Comparison of ENCODE assay signal across 35 cellular contexts in the genomic region with DNA sequence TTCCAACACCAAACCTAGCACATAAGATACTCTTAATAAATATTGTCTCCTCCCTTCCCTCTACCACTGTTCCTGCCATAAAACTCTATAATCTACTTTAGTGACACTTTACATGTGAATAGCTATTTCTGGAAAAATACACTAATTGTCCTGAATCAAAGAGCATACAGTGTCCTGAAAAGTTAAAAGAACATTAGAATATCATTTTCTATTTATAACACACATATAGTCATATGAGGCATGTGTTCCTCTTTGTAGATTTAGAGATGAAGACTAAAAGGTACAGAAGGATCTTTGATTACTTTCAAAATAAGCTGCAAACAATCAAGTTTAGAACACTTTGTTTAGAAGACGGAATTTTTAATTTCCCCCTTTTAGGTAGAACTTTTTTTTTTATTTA. TPM values are rescaled to one million over a fixed set of nuclear protein-coding genes. Genes with fewer than 3 reads are reported as not detected.
DNase-seq lines count a peak whose midpoint lies in the region; ATAC-seq and TF ChIP-seq lines count a peak whose summit lies in the region.
"Had no signal": no experiment of that assay in that cellular context is flagged by ENCODE, and none has a peak within 500 bp of the region (broad histone marks: within the 10 kb centered on the region; RNA-seq: fewer than 3 reads in every experiment).

No MANE protein-coding gene starts in this region.

- intact Hi-C loops in CD8-positive, alpha-beta T cell (cut with DNase I, micrococcal nuclease): no loop called here
- intact Hi-C loops in upper lobe of right lung (cut with DNase I): no loop called here

- DNase-seq in activated T-cell treated with anti-CD3 and anti-CD28 coated beads, Interleukin-2, amount 50 U/mL, for 72 hours: no peak
- no peak for DNase-seq in activated T-cell treated with anti-CD3 and anti-CD28 coated beads, Interleukin-2, amount 50 U/mL, for 4 hours
- no peak for DNase-seq in CD8-positive, alpha-beta T cell
- DNase-seq in activated naive CD8-positive, alpha-beta T cell treated with anti-CD3 and anti-CD28 coated beads for 36 hours: no peak
- DNase-seq in mesenteric fat pad (ENCODE audit: low spot score): no peak
- DNase-seq in NCI-H774 (lab: John Stamatoyannopoulos, UW): no peak
- DNase-seq in upper lobe of right lung: no peak
- DNase-seq: activated CD4-positive, alpha-beta T cell treated with anti-CD3 and anti-CD28 coated beads for 4 hours; activated naive CD4-positive, alpha-beta T cell treated with anti-CD3 and anti-CD28 coated beads, Interleukin-2, amount 50 U/mL, for 16 hours; AML-193; effector memory CD4-positive, alpha-beta T cell; EL; erythroblast; glutamatergic neuron; IMR-90; midbrain; MV-4-11; naive B cell; NCI-H146; NCI-H2107; NCI-H345; SHP77 treated with DMSO at 0.1 percent for 48 hours; stimulated activated naive CD4-positive, alpha-beta T cell treated with Interleukin-2 at 50 U/mL for 16 hours; T-helper 9 cell; uterus had no signal

- no peak overlapping the region for H3K27ac ChIP-seq in CD8-positive, alpha-beta T cell (ENCODE audit: low read depth, low read length)
- H3K27ac ChIP-seq in neutrophil (peak overlapping the region; percentile 94), upper lobe of right lung (no peak overlapping the region)
- H3K27ac ChIP-seq: coronary artery, thoracic aorta, uterus had no signal

- peaks cover 35% of the 10 kb centered on the region for H3K4me1 ChIP-seq in CD8-positive, alpha-beta T cell (ENCODE audit: insufficient read depth, low read length)
- H3K4me1 ChIP-seq in neutrophil (ENCODE audit: control insufficient read depth in 1 of 2, insufficient read depth in 1 of 2, low read depth in 1 of 2, low read length in 1 of 2): peaks cover 58 to 63% of the 10 kb centered on the region in 2 experiments
- H3K4me1 ChIP-seq in upper lobe of right lung: peaks cover 48% of the 10 kb centered on the region
- H3K4me1 ChIP-seq: uterus had no signal

- H3K36me3 ChIP-seq in CD8-positive, alpha-beta T cell (ENCODE audit: insufficient read depth, low read length): peaks cover 31% of the 10 kb centered on the region
- H3K36me3 ChIP-seq in neutrophil (peaks cover 51% of the 10 kb centered on the region), upper lobe of right lung (peaks cover 53% of the 10 kb centered on the region)
- H3K36me3 ChIP-seq: uterus had no signal

- no peak for TF ChIP-seq CTCF in CD8-positive, alpha-beta T cell (IDR thresholded peaks at IDR 0.05)
- TF ChIP-seq CTCF in neutrophil (IDR thresholded peaks at IDR 0.05): no peak
- no peak for TF ChIP-seq CTCF in upper lobe of right lung (IDR thresholded peaks at IDR 0.05)

- H3K4me1 Mint-ChIP-seq in activated T-cell treated with anti-CD3 and anti-CD28 coated beads, Interleukin-2, amount 50 U/mL, for 72 hours (ENCODE audit: low read depth): peaks cover 51% of the 10 kb centered on the region
- peaks cover 49% of the 10 kb centered on the region for H3K4me1 Mint-ChIP-seq in activated T-cell treated with anti-CD3 and anti-CD28 coated beads, Interleukin-2, amount 50 U/mL, for 4 hours (ENCODE audit: low read depth)
- peaks cover 48% of the 10 kb centered on the region for H3K4me1 Mint-ChIP-seq in CD8-positive, alpha-beta T cell (ENCODE audit: low read depth)
- peaks cover 52% of the 10 kb centered on the region for H3K4me1 Mint-ChIP-seq in activated naive CD8-positive, alpha-beta T cell treated with anti-CD3 and anti-CD28 coated beads for 36 hours

- H3K36me3 Mint-ChIP-seq in activated T-cell treated with anti-CD3 and anti-CD28 coated beads, Interleukin-2, amount 50 U/mL, for 72 hours (ENCODE audit: insufficient read depth in 2 of 2): peaks cover 3 to 18% of the 10 kb centered on the region in 2 donors
- peaks cover 14% of the 10 kb centered on the region for H3K36me3 Mint-ChIP-seq in activated T-cell treated with anti-CD3 and anti-CD28 coated beads, Interleukin-2, amount 50 U/mL, for 4 hours (ENCODE audit: insufficient read depth)
- H3K36me3 Mint-ChIP-seq in CD8-positive, alpha-beta T cell: peaks cover 53% of the 10 kb centered on the region
- peaks cover 20% of the 10 kb centered on the region for H3K36me3 Mint-ChIP-seq in activated naive CD8-positive, alpha-beta T cell treated with anti-CD3 and anti-CD28 coated beads for 36 hours

- no peak overlapping the region for H3K4me3 Mint-ChIP-seq in activated T-cell treated with anti-CD3 and anti-CD28 coated beads, Interleukin-2, amount 50 U/mL, for 72 hours
- no peak overlapping the region for H3K4me3 Mint-ChIP-seq in activated T-cell treated with anti-CD3 and anti-CD28 coated beads, Interleukin-2, amount 50 U/mL, for 4 hours
- no peak overlapping the region for H3K4me3 Mint-ChIP-seq in CD8-positive, alpha-beta T cell
- no peak overlapping the region for H3K4me3 Mint-ChIP-seq in activated naive CD8-positive, alpha-beta T cell treated with anti-CD3 and anti-CD28 coated beads for 36 hours
- H3K4me3 Mint-ChIP-seq: naive B cell had no signal

- H3K27me3 Mint-ChIP-seq in activated T-cell treated with anti-CD3 and anti-CD28 coated beads, Interleukin-2, amount 50 U/mL, for 72 hours (ENCODE audit: low read depth): no peaks in the 10 kb centered on the region
- H3K27me3 Mint-ChIP-seq in activated T-cell treated with anti-CD3 and anti-CD28 coated beads, Interleukin-2, amount 50 U/mL, for 4 hours (ENCODE audit: low read depth): no peaks in the 10 kb centered on the region
- H3K27me3 Mint-ChIP-seq in CD8-positive, alpha-beta T cell (ENCODE audit: low read depth): no peaks in the 10 kb centered on the region
- no peaks in the 10 kb centered on the region for H3K27me3 Mint-ChIP-seq in activated naive CD8-positive, alpha-beta T cell treated with anti-CD3 and anti-CD28 coated beads for 36 hours
- H3K27me3 Mint-ChIP-seq: naive B cell had no signal

- POLR2A ChIA-PET in CD8-positive, alpha-beta T cell (lab: Charles Lee): no interaction called here

- no peak for ATAC-seq in activated T-cell treated with anti-CD3 and anti-CD28 coated beads, Interleukin-2, amount 50 U/mL, for 72 hours (replicated peaks in 1 of 2)
- no peak for ATAC-seq in activated T-cell treated with anti-CD3 and anti-CD28 coated beads, Interleukin-2, amount 50 U/mL, for 4 hours
- ATAC-seq in CD8-positive, alpha-beta T cell: no peak
- no peak for ATAC-seq in upper lobe of right lung

- H3K27me3 ChIP-seq in CD8-positive, alpha-beta T cell (ENCODE audit: insufficient read depth, low read length): no peaks in the 10 kb centered on the region
- H3K27me3 ChIP-seq in neutrophil (no peaks in the 10 kb centered on the region), upper lobe of right lung (no peaks in the 10 kb centered on the region)
- H3K27me3 ChIP-seq: cardiac muscle cell, uterus had no signal

- H3K4me3 ChIP-seq in CD8-positive, alpha-beta T cell (ENCODE audit: low read depth, low read length): no peak overlapping the region
- H3K4me3 ChIP-seq in neutrophil (ENCODE audit: low read depth in 1 of 2, low read length in 1 of 2) (no peak overlapping the region), upper lobe of right lung (no peak overlapping the region)
- H3K4me3 ChIP-seq: cardiac muscle cell, coronary artery, skin epidermis, thoracic aorta, uterus had no signal

- H3K27ac Mint-ChIP-seq in activated T-cell treated with anti-CD3 and anti-CD28 coated beads, Interleukin-2, amount 50 U/mL, for 72 hours: peak overlapping the region; percentile 80
- peak overlapping the region; percentile 73 for H3K27ac Mint-ChIP-seq in CD8-positive, alpha-beta T cell
- H3K27ac Mint-ChIP-seq in activated naive CD8-positive, alpha-beta T cell treated with anti-CD3 and anti-CD28 coated beads for 36 hours: peak overlapping the region; percentile 14

- H3K9me3 ChIP-seq in CD8-positive, alpha-beta T cell (ENCODE audit: low read length): no peaks in the 10 kb centered on the region
- H3K9me3 ChIP-seq in neutrophil (no peaks in the 10 kb centered on the region), upper lobe of right lung (no peaks in the 10 kb centered on the region)
- H3K9me3 ChIP-seq: thoracic aorta, uterus had no signal

- H3K9me3 Mint-ChIP-seq in activated T-cell treated with anti-CD3 and anti-CD28 coated beads, Interleukin-2, amount 50 U/mL, for 72 hours: no peaks in the 10 kb centered on the region
- H3K9me3 Mint-ChIP-seq in activated T-cell treated with anti-CD3 and anti-CD28 coated beads, Interleukin-2, amount 50 U/mL, for 4 hours: no peaks in the 10 kb centered on the region
- H3K9me3 Mint-ChIP-seq in CD8-positive, alpha-beta T cell: no peaks in the 10 kb centered on the region
- no peaks in the 10 kb centered on the region for H3K9me3 Mint-ChIP-seq in activated naive CD8-positive, alpha-beta T cell treated with anti-CD3 and anti-CD28 coated beads for 36 hours
- H3K9me3 Mint-ChIP-seq: naive B cell had no signal

- CTCF ChIA-PET in CD8-positive, alpha-beta T cell (lab: Charles Lee): interaction anchor here (6.0 kb wide), 1 partner anchor 12 kb away, joined by 40 read pairs; no protein-coding TSS in a partner anchor

RNA-seq across cellular contexts. Expression of a gene that starts 13.6 kb away (rescaled TPM):
- total RNA-seq in activated T-cell treated with anti-CD3 and anti-CD28 coated beads, Interleukin-2, amount 50 U/mL, for 72 hours: 100 to 1,000 TPM; 112 to 144 TPM
- 10 to 100 TPM; 83.3 to 90.7 (median 89.1) TPM for total RNA-seq in activated T-cell treated with anti-CD3 and anti-CD28 coated beads, Interleukin-2, amount 50 U/mL, for 4 hours
- 10 to 100 TPM; 47.4 to 51.5 TPM for total RNA-seq in CD8-positive, alpha-beta T cell
- 100 to 1,000 TPM; 109 to 111 TPM for total RNA-seq in activated naive CD8-positive, alpha-beta T cell treated with anti-CD3 and anti-CD28 coated beads for 36 hours
- total RNA-seq in mesenteric fat pad (138 TPM), upper lobe of right lung (187 TPM)

RNA-seq across cellular contexts. Expression of a gene that starts 29.3 kb away (rescaled TPM):
- total RNA-seq in activated T-cell treated with anti-CD3 and anti-CD28 coated beads, Interleukin-2, amount 50 U/mL, for 72 hours: not detected
- total RNA-seq in activated T-cell treated with anti-CD3 and anti-CD28 coated beads, Interleukin-2, amount 50 U/mL, for 4 hours: not detected
- not detected for total RNA-seq in CD8-positive, alpha-beta T cell
- not detected for total RNA-seq in activated naive CD8-positive, alpha-beta T cell treated with anti-CD3 and anti-CD28 coated beads for 36 hours
- total RNA-seq in mesenteric fat pad (not detected), upper lobe of right lung (not detected)
- total RNA-seq: A673, astrocyte, cardiac muscle cell, IMR-90, liver, osteocyte, renal cortical epithelial cell, thoracic aorta, uterus had no signal

RNA-seq across cellular contexts. Expression of a gene that starts 44.5 kb away (rescaled TPM):
- total RNA-seq in activated T-cell treated with anti-CD3 and anti-CD28 coated beads, Interleukin-2, amount 50 U/mL, for 72 hours: 10 to 100 TPM; 32.8 to 35.4 TPM
- total RNA-seq in activated T-cell treated with anti-CD3 and anti-CD28 coated beads, Interleukin-2, amount 50 U/mL, for 4 hours: 100 to 1,000 TPM; 125 to 129 (median 125) TPM
- 10 to 100 TPM; 46.5 to 46.8 TPM for total RNA-seq in CD8-positive, alpha-beta T cell
- total RNA-seq in activated naive CD8-positive, alpha-beta T cell treated with anti-CD3 and anti-CD28 coated beads for 36 hours: 100 to 1,000 TPM; 115 to 117 TPM
- 55.4 TPM for total RNA-seq in mesenteric fat pad
- total RNA-seq in upper lobe of right lung: 35.8 TPM

Comparison
In these comparisons a context has a peak if more than half of its experiments do, and no peak if none do; other contexts are left out.
1. H3K27ac Mint-ChIP-seq: peak in every context shown above with its lines; median percentile 80 in activated T-cell treated with anti-CD3 and anti-CD28 coated beads, Interleukin-2, amount 50 U/mL, for 72 hours; 73 in CD8-positive, alpha-beta T cell; 14 in activated naive CD8-positive, alpha-beta T cell treated with anti-CD3 and anti-CD28 coated beads for 36 hours.